Comparison of ENCODE assay signal across 1 cellular context in the genomic region with DNA sequence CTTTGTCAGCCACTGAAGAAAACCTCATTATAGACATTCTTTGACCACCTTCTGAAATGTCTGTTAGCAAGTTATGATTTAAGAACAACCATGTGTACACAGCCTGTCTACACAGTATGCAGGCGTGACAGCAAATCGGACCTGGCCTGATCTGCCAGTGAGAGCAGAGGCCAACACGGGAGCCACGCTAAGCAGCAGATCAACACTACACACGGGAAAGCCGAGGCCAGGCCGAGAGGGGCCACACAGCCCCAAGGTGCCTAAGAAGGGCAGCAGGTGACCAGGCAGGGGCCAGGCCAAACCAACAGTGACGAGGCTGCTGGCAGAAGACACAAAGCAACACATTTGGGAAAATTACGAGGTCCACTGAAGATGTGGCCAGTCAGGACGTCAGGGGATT.
A peak's percentile ranks its signal among the peaks of the same experiment; 100 is the strongest.
TF ChIP-seq lines count a peak whose summit lies in the region.

No MANE protein-coding gene starts in this region.

TF ChIP-seq in K562, 482 proteins besides CTCF, POLR2A, EP300 and RAD21:
- TF ChIP-seq TGIF2 (CRISPR knock-in tag; IDR thresholded peaks at IDR 0.05) (no peak), IFI16 (CRISPR knock-in tag; IDR thresholded peaks at IDR 0.05) (no peak), XRCC3 (IDR thresholded peaks at IDR 0.05) (no peak), POLR2G (IDR thresholded peaks at IDR 0.05; ENCODE audit: low read depth, low read length) (peak; percentile 34; the same call in 1 of the 2 replicates)
- TF ChIP-seq, protein P1, sequence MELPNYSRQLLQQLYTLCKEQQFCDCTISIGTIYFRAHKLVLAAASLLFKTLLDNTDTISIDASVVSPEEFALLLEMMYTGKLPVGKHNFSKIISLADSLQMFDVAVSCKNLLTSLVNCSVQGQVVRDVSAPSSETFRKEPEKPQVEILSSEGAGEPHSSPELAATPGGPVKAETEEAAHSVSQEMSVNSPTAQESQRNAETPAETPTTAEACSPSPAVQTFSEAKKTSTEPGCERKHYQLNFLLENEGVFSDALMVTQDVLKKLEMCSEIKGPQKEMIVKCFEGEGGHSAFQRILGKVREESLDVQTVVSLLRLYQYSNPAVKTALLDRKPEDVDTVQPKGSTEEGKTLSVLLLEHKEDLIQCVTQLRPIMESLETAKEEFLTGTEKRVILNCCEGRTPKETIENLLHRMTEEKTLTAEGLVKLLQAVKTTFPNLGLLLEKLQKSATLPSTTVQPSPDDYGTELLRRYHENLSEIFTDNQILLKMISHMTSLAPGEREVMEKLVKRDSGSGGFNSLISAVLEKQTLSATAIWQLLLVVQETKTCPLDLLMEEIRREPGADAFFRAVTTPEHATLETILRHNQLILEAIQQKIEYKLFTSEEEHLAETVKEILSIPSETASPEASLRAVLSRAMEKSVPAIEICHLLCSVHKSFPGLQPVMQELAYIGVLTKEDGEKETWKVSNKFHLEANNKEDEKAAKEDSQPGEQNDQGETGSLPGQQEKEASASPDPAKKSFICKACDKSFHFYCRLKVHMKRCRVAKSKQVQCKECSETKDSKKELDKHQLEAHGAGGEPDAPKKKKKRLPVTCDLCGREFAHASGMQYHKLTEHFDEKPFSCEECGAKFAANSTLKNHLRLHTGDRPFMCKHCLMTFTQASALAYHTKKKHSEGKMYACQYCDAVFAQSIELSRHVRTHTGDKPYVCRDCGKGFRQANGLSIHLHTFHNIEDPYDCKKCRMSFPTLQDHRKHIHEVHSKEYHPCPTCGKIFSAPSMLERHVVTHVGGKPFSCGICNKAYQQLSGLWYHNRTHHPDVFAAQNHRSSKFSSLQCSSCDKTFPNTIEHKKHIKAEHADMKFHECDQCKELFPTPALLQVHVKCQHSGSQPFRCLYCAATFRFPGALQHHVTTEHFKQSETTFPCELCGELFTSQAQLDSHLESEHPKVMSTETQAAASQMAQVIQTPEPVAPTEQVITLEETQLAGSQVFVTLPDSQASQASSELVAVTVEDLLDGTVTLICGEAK (IDR thresholded peaks at IDR 0.05), result no peak
- TF ChIP-seq, protein P1 (CRISPR knock-in tag; IDR thresholded peaks at IDR 0.05), result no peak
- TF ChIP-seq, protein P2, sequence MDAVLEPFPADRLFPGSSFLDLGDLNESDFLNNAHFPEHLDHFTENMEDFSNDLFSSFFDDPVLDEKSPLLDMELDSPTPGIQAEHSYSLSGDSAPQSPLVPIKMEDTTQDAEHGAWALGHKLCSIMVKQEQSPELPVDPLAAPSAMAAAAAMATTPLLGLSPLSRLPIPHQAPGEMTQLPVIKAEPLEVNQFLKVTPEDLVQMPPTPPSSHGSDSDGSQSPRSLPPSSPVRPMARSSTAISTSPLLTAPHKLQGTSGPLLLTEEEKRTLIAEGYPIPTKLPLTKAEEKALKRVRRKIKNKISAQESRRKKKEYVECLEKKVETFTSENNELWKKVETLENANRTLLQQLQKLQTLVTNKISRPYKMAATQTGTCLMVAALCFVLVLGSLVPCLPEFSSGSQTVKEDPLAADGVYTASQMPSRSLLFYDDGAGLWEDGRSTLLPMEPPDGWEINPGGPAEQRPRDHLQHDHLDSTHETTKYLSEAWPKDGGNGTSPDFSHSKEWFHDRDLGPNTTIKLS (IDR thresholded peaks at IDR 0.05; ENCODE audit: borderline replicate concordance, low read depth), result no peak
- TF ChIP-seq, protein P3, sequence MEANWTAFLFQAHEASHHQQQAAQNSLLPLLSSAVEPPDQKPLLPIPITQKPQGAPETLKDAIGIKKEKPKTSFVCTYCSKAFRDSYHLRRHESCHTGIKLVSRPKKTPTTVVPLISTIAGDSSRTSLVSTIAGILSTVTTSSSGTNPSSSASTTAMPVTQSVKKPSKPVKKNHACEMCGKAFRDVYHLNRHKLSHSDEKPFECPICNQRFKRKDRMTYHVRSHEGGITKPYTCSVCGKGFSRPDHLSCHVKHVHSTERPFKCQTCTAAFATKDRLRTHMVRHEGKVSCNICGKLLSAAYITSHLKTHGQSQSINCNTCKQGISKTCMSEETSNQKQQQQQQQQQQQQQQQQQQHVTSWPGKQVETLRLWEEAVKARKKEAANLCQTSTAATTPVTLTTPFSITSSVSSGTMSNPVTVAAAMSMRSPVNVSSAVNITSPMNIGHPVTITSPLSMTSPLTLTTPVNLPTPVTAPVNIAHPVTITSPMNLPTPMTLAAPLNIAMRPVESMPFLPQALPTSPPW (CRISPR knock-in tag; IDR thresholded peaks at IDR 0.05), result no peak
